Comparison of ENCODE assay signal across 18 cellular contexts in the genomic region with DNA sequence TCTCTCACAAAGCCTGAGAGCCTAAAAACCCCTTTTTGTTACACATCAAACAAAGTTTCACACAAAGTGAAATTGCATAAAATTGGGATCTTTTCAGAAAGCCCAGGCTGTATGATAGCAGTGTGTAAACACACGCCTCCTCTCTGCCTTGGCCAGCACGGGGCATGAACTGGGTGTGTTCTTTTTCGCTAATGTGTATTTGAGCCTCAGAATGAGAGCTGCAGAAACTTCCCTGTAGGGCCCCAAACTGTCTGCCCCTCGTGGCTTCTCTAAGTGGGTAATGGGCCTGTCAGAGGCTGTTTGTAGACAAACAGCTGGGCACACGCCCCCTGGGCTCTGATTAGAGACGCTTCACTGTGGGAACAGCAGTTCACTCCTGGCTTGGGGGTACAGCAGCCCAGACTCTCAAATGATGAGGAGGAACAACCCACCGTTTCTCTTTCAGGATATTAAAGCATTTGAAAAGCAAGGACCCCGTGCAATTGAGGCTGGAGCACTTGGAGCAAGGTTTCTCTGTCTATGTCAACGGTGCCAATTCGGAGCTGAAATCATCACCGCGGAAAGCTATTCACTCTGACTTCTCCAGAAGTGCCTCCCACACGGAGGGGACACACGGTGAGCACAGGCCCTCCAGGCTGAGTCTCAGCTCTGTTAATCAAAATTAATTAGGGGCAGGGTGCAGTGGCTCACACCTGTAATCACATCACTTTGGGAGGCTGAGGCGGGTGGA.
A peak's percentile ranks its signal among the peaks of the same experiment; 100 is the strongest.
DNase-seq lines count a peak whose midpoint lies in the region; ATAC-seq and TF ChIP-seq lines count a peak whose summit lies in the region.
"Had no signal": no experiment of that assay in that cellular context is flagged by ENCODE, and none has a peak within 500 bp of the region (broad histone marks: within the 10 kb centered on the region; RNA-seq: fewer than 3 reads in every experiment).

No MANE protein-coding gene starts in this region.

- POLR2A ChIA-PET in SK-N-SH (lab: Yijun Ruan, JAX), result no interaction called here

- H3K27ac ChIP-seq in SK-N-SH (ENCODE audit: low read depth in 2 of 2, low read length in 1 of 2) (no peak overlapping the region), SJCRH30 (peak overlapping the region; percentile 75), left lung (no peak overlapping the region), thyroid gland (peak overlapping the region; percentile 64 to 82 (median 79))
- H3K27ac ChIP-seq: breast epithelium, esophagus muscularis mucosa, heart right ventricle, neutrophil had no signal

- H3K27me3 ChIP-seq in SK-N-SH (ENCODE audit: insufficient read depth) (no peaks in the 10 kb centered on the region), SJCRH30 (no peaks in the 10 kb centered on the region), left lung (no peaks in the 10 kb centered on the region), thyroid gland (no peaks in the 10 kb centered on the region)
- H3K27me3 ChIP-seq: breast epithelium, esophagus muscularis mucosa, heart right ventricle, neutrophil had no signal

- no peaks in the 10 kb centered on the region for H3K79me2 ChIP-seq in SK-N-SH (ENCODE audit: insufficient read depth)

- intact Hi-C loops in left lung (cut with DNase I) (no loop called here), thyroid gland (cut with DNase I) (no loop called here)

- H3K4me2 ChIP-seq in SK-N-SH, result no peak overlapping the region

- no peak for TF ChIP-seq POLR2A in thyroid gland (IDR thresholded peaks at IDR 0.05)

- no peak overlapping the region for H2AFZ ChIP-seq in SK-N-SH (ENCODE audit: low read depth)

- 78% methylated on average over 7 of the region's 15 CpGs for WGBS in SK-N-SH (ENCODE audit: low lambda C conversion rate)
- WGBS in thyroid gland, 2 donors, result 34 to 46% methylated on average over 9 to 15 of the region's 15 CpGs

- H3K9ac ChIP-seq in SK-N-SH, result no peak overlapping the region

- CTCF ChIA-PET in SK-N-SH (lab: Yijun Ruan, JAX), result interaction anchor here (0.8 to 5.7 kb wide), 2 partner anchors 12 to 13 kb away, joined by 3 to 47 read pairs; no protein-coding TSS in a partner anchor

- no peak for TF ChIP-seq EP300 in SK-N-SH (IDR thresholded peaks at IDR 0.05; ENCODE audit: borderline replicate concordance in 1 of 2, low read depth in 1 of 2, low read length in 1 of 2)

- H3F3A ChIP-seq in SK-N-SH (replicated peaks; ENCODE audit: insufficient read depth), result no peaks in the 10 kb centered on the region

- TF ChIP-seq RAD21 in SK-N-SH (IDR thresholded peaks at IDR 0.05; ENCODE audit: low read length), result no peak

- no peak for TF ChIP-seq CTCF in SK-N-SH (IDR thresholded peaks at IDR 0.05)
- TF ChIP-seq CTCF in left lung (IDR thresholded peaks at IDR 0.05), result no peak
- no peak for TF ChIP-seq CTCF in thyroid gland (IDR thresholded peaks at IDR 0.05)

- DNase-seq in SK-N-SH (peak; percentile 33), SJCRH30 (peak; percentile 80 to 85), left lung (no peak), thyroid gland (peak; percentile 62), A172 (ENCODE audit: low spot score) (no peak), inferior parietal cortex (ENCODE audit: extremely low spot score) (no peak)
- DNase-seq: activated naive CD8-positive, alpha-beta T cell treated with anti-CD3 and anti-CD28 coated beads, Interleukin-2, amount 10 ng/mL, durations not matched to agents 7 days and 5 days; heart right ventricle; islet precursor cell; MM.1S; stimulated activated CD4-positive, alpha-beta T cell treated with anti-CD3 and anti-CD28 coated beads, Interleukin-2, amount 100 ng/mL, for 48 hours; T-helper 1 cell had no signal

- H4K20me1 ChIP-seq in SK-N-SH (ENCODE audit: insufficient read depth), result no peaks in the 10 kb centered on the region; the same call in 1 of the 2 replicates

- no peaks in the 10 kb centered on the region for H3K9me2 ChIP-seq in SK-N-SH

- H3K4me3 ChIP-seq in SK-N-SH (ENCODE audit: low read depth in 2 of 2, low read length in 1 of 2), result no peak overlapping the region
- no peak overlapping the region for H3K4me3 ChIP-seq in SJCRH30
- H3K4me3 ChIP-seq in left lung, result no peak overlapping the region
- no peak overlapping the region for H3K4me3 ChIP-seq in thyroid gland (replicated peaks in 1 of 3)
- H3K4me3 ChIP-seq: breast epithelium, esophagus muscularis mucosa, heart right ventricle had no signal

- H3K9me3 ChIP-seq in SK-N-SH (no peaks in the 10 kb centered on the region), SJCRH30 (replicated peaks) (no peaks in the 10 kb centered on the region), left lung (no peaks in the 10 kb centered on the region), thyroid gland (no peaks in the 10 kb centered on the region)
- H3K9me3 ChIP-seq: breast epithelium, esophagus muscularis mucosa, heart right ventricle, neutrophil had no signal

- peaks cover 4 to 27% of the 10 kb centered on the region in 2 experiments; a peak in 2 of 4 replicates for H3K4me1 ChIP-seq in SK-N-SH (ENCODE audit: control insufficient read depth in 1 of 2, insufficient read depth in 2 of 2, low read depth in 1 of 2, low read length in 1 of 2)
- H3K4me1 ChIP-seq in SJCRH30, result peaks cover 16% of the 10 kb centered on the region; the same call in 1 of the 2 replicates
- H3K4me1 ChIP-seq in left lung, result peaks cover 0 to 7% of the 10 kb centered on the region in 2 donors
- peaks cover 27 to 38% of the 10 kb centered on the region in 2 donors for H3K4me1 ChIP-seq in thyroid gland
- H3K4me1 ChIP-seq: breast epithelium had no signal

- peaks cover 0 to 9% of the 10 kb centered on the region in 2 experiments for H3K36me3 ChIP-seq in SK-N-SH (replicated peaks in 1 of 2; ENCODE audit: control insufficient read depth in 1 of 2, insufficient read depth in 2 of 2, low read length in 1 of 2)
- no peaks in the 10 kb centered on the region for H3K36me3 ChIP-seq in SJCRH30
- H3K36me3 ChIP-seq in left lung, result peaks cover 0 to 14% of the 10 kb centered on the region in 2 donors
- H3K36me3 ChIP-seq in thyroid gland, result no peaks in the 10 kb centered on the region
- H3K36me3 ChIP-seq: breast epithelium had no signal

- ATAC-seq in SK-N-SH treated with all-trans-retinoic acid at 6 μM for 48 hours (no peak), left lung (peak; percentile 62), HG03571 (IDR thresholded peaks at IDR 0.05; ENCODE audit: unreplicated experiment) (no peak)
- ATAC-seq: activated CD4-positive, CD25-positive, alpha-beta regulatory T cell treated with anti-CD3 and anti-CD28 coated beads, Interleukin-2, amount 50 U/mL, for 24 hours; heart right ventricle had no signal

TF ChIP-seq in SK-N-SH, 30 proteins besides CTCF, POLR2A, EP300 and RAD21:
- 0 out of 2 replicates have a peak, but pooled peaks have one; percentile 41 for TF ChIP-seq MXI1 (IDR thresholded peaks at IDR 0.05; ENCODE audit: low read depth, low read length)
- no peak for TF ChIP-seq GATA2 (CRISPR knock-in tag; IDR thresholded peaks at IDR 0.05)

TF ChIP-seq in SK-N-SH treated with all-trans-retinoic acid at 6 μM for 48 hours, 23 proteins besides CTCF, POLR2A, EP300 and RAD21 (continues in another document):
- TF ChIP-seq ESRRG (CRISPR knock-in tag; IDR thresholded peaks at IDR 0.05) (no peak), GLIS3 (CRISPR knock-in tag; IDR thresholded peaks at IDR 0.05) (no peak), CSDC2 (CRISPR knock-in tag; IDR thresholded peaks at IDR 0.05) (no peak), ARNTL (CRISPR knock-in tag; IDR thresholded peaks at IDR 0.05; ENCODE audit: borderline replicate concordance, low read depth) (no peak), ZFP30 (CRISPR knock-in tag; IDR thresholded peaks at IDR 0.05) (no peak), ZFP3 (CRISPR knock-in tag; IDR thresholded peaks at IDR 0.05) (no peak), SNAI2 (CRISPR knock-in tag; IDR thresholded peaks at IDR 0.05) (no peak), ISL1 (CRISPR knock-in tag; IDR thresholded peaks at IDR 0.05) (no peak), OSR1 (CRISPR knock-in tag; IDR thresholded peaks at IDR 0.05) (no peak), PPARA (CRISPR knock-in tag; IDR thresholded peaks at IDR 0.05; ENCODE audit: borderline replicate concordance) (no peak), BACH2 (CRISPR knock-in tag; IDR thresholded peaks at IDR 0.05; ENCODE audit: borderline replicate concordance) (no peak), TCF4 (CRISPR knock-in tag; IDR thresholded peaks at IDR 0.05; ENCODE audit: borderline replicate concordance) (no peak), ZNF70 (CRISPR knock-in tag; IDR thresholded peaks at IDR 0.05) (no peak), ZC3H10 (CRISPR knock-in tag; IDR thresholded peaks at IDR 0.05) (no peak)
- TF ChIP-seq, protein P1, sequence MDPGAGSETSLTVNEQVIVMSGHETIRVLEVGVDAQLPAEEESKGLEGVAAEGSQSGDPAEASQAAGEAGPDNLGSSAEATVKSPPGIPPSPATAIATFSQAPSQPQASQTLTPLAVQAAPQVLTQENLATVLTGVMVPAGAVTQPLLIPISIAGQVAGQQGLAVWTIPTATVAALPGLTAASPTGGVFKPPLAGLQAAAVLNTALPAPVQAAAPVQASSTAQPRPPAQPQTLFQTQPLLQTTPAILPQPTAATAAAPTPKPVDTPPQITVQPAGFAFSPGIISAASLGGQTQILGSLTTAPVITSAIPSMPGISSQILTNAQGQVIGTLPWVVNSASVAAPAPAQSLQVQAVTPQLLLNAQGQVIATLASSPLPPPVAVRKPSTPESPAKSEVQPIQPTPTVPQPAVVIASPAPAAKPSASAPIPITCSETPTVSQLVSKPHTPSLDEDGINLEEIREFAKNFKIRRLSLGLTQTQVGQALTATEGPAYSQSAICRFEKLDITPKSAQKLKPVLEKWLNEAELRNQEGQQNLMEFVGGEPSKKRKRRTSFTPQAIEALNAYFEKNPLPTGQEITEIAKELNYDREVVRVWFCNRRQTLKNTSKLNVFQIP (CRISPR knock-in tag; IDR thresholded peaks at IDR 0.05; ENCODE audit: borderline replicate concordance, low read depth), result no peak
- TF ChIP-seq, protein P2, sequence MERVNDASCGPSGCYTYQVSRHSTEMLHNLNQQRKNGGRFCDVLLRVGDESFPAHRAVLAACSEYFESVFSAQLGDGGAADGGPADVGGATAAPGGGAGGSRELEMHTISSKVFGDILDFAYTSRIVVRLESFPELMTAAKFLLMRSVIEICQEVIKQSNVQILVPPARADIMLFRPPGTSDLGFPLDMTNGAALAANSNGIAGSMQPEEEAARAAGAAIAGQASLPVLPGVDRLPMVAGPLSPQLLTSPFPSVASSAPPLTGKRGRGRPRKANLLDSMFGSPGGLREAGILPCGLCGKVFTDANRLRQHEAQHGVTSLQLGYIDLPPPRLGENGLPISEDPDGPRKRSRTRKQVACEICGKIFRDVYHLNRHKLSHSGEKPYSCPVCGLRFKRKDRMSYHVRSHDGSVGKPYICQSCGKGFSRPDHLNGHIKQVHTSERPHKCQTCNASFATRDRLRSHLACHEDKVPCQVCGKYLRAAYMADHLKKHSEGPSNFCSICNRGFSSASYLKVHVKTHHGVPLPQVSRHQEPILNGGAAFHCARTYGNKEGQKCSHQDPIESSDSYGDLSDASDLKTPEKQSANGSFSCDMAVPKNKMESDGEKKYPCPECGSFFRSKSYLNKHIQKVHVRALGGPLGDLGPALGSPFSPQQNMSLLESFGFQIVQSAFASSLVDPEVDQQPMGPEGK (CRISPR knock-in tag; IDR thresholded peaks at IDR 0.05; ENCODE audit: borderline replicate concordance), result no peak

Comparison
In these comparisons a context has a peak if more than half of its experiments do, and no peak if none do; other contexts are left out.
1. DNase-seq: peak in SK-N-SH (single experiment), SJCRH30 (2 of 2) and thyroid gland (2 of 2); none in left lung (0 of 2), A172 (single experiment) and inferior parietal cortex (single experiment).
2. H3K27ac ChIP-seq: peak in SJCRH30 (single experiment) and thyroid gland (3 of 3); none in SK-N-SH (0 of 2) and left lung (0 of 2).